ENCODE assay signal across 8 cellular contexts in genomic region chr19:27793128-27793643, GRCh38.
A peak's percentile ranks its signal among the peaks of the same experiment; 100 is the strongest.
DNase-seq lines count a peak whose midpoint lies in the region; ATAC-seq and TF ChIP-seq lines count a peak whose summit lies in the region.

No MANE protein-coding gene starts in this region.

- ATAC-seq in GM19455 (IDR thresholded peaks at IDR 0.05; ENCODE audit: unreplicated experiment): peak; percentile 75
- peak; percentile 53 for ATAC-seq in HG03565 (IDR thresholded peaks at IDR 0.05; ENCODE audit: unreplicated experiment)

- peak overlapping the region; percentile 93 for H3K4me3 Mint-ChIP-seq in activated CD4-positive, alpha-beta memory T cell treated with anti-CD3 and anti-CD28 coated beads, Interleukin-2, amount 10 ng/mL, durations not matched to agents 7 days and 5 days

- H3K27ac ChIP-seq in stomach smooth muscle (ENCODE audit: low read length): peak overlapping the region; percentile 90

- peaks cover 15% of the 10 kb centered on the region for H3K4me1 ChIP-seq in stomach smooth muscle (ENCODE audit: control insufficient read depth, insufficient read depth, low read length)

- H3K9me3 ChIP-seq in stomach smooth muscle (ENCODE audit: control insufficient read depth in 2 of 2, low read length in 2 of 2): no peaks in the 10 kb centered on the region

- POLR2A ChIA-PET in activated CD4-positive, alpha-beta memory T cell treated with anti-CD3 and anti-CD28 coated beads, Interleukin-2, amount 10 ng/mL, durations not matched to agents 7 days and 5 days (lab: Charles Lee): interaction anchor here (0.6 to 1.7 kb wide), 3 partner anchors 10 to 1922 kb away, joined by 3 to 4 read pairs (median 4); partner anchors contain the start of gene C19orf12

- H3K36me3 Mint-ChIP-seq in activated CD4-positive, alpha-beta memory T cell treated with anti-CD3 and anti-CD28 coated beads, Interleukin-2, amount 10 ng/mL, durations not matched to agents 7 days and 5 days (ENCODE audit: low read depth): peaks cover 33% of the 10 kb centered on the region

- no peak for TF ChIP-seq CTCF in epithelial cell of proximal tubule (conservative IDR thresholded peaks at IDR 0.05; ENCODE audit: low read depth, low read length)

- DNase-seq in COLO829 (ENCODE audit: low spot score): peak; percentile 85
- peak; percentile 93 for DNase-seq in NCI-H69 (lab: John Stamatoyannopoulos, UW)
- DNase-seq in activated CD4-positive, alpha-beta memory T cell treated with anti-CD3 and anti-CD28 coated beads, Interleukin-2, amount 10 ng/mL, durations not matched to agents 7 days and 5 days: peak; percentile 80
- DNase-seq in epithelial cell of proximal tubule (ENCODE audit: low read depth): peak; percentile 35
- DNase-seq in myocyte (ENCODE audit: low read depth): peak; percentile 86

- H3K9me3 Mint-ChIP-seq in activated CD4-positive, alpha-beta memory T cell treated with anti-CD3 and anti-CD28 coated beads, Interleukin-2, amount 10 ng/mL, durations not matched to agents 7 days and 5 days: peaks cover 5% of the 10 kb centered on the region

- H3K9ac ChIP-seq in stomach smooth muscle (ENCODE audit: low read length in 2 of 2): peak overlapping the region; percentile 90 to 91

- H3K27me3 Mint-ChIP-seq in activated CD4-positive, alpha-beta memory T cell treated with anti-CD3 and anti-CD28 coated beads, Interleukin-2, amount 10 ng/mL, durations not matched to agents 7 days and 5 days: no peaks in the 10 kb centered on the region

- peak overlapping the region; percentile 91 for H3K27ac Mint-ChIP-seq in activated CD4-positive, alpha-beta memory T cell treated with anti-CD3 and anti-CD28 coated beads, Interleukin-2, amount 10 ng/mL, durations not matched to agents 7 days and 5 days

- CTCF ChIA-PET in activated CD4-positive, alpha-beta memory T cell treated with anti-CD3 and anti-CD28 coated beads, Interleukin-2, amount 10 ng/mL, durations not matched to agents 7 days and 5 days (lab: Charles Lee): interaction anchor here (1.6 kb wide), 1 partner anchor 16 kb away, joined by 4 read pairs; no protein-coding TSS in a partner anchor

- no peaks in the 10 kb centered on the region for H3K27me3 ChIP-seq in stomach smooth muscle (ENCODE audit: control insufficient read depth in 1 of 2, insufficient read depth in 2 of 2, low read length in 2 of 2)

- H3K4me1 Mint-ChIP-seq in activated CD4-positive, alpha-beta memory T cell treated with anti-CD3 and anti-CD28 coated beads, Interleukin-2, amount 10 ng/mL, durations not matched to agents 7 days and 5 days: peaks cover 30% of the 10 kb centered on the region

- H3K36me3 ChIP-seq in stomach smooth muscle (ENCODE audit: control insufficient read depth in 2 of 2, insufficient read depth in 2 of 2, low read length in 2 of 2): peaks cover 0 to 5% of the 10 kb centered on the region in 2 donors

- H3K4me3 ChIP-seq in epithelial cell of proximal tubule (ENCODE audit: low read depth, low read length): peak overlapping the region; percentile 86
- H3K4me3 ChIP-seq in stomach smooth muscle (ENCODE audit: low read length in 2 of 2): peak overlapping the region; percentile 73 to 100

Comparison
In these comparisons a context has a peak if more than half of its experiments do, and no peak if none do; other contexts are left out.
1. Peak in every context shown above with its lines: DNase-seq, ATAC-seq, H3K4me3 ChIP-seq and H3K27ac ChIP-seq.
2. DNase-seq: peak in every context shown above with its lines; median percentile 93 in NCI-H69; 86 in myocyte; 85 in COLO829; 80 in activated CD4-positive, alpha-beta memory T cell treated with anti-CD3 and anti-CD28 coated beads, Interleukin-2, amount 10 ng/mL, durations not matched to agents 7 days and 5 days; 35 in epithelial cell of proximal tubule.